ENCODE assay signal across 8 cellular contexts in the genomic region with DNA sequence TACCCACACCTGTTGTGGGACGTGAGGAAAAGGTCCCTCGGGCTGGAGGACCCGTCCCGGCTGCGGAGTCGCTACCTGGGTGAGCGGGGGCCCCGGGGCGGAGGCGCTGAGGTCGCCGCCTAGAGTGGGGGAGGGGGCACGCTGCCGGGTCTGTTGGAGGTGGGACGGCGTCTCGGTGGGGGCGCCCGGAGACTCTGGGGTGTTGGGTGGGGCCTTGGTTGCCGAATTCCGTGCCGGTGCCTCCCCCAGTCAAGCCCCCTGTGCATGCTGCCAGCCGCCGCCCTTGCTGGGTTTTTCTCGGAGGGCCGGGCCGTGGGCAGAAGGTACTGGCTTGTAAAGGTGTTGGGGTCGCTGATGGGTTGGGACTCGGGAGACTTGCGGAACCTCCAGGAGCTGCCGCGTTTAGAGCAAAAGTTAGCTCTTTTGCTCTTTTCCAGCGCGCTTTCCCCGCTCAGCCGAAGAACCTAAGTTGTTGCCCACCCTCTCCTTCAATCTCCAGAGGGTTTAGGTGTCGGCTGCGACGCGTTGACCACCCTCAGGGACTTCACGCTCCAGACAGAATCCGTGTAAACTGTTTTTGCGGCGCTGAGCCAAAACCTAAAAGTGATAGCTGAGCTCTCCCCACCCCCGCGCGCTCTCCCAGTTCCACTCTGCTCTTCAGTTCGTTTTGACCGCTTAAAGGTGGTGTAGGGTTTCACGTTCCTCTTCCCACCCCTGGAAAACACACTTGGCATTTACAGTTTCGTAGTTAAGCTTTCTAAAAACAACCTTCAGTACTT. TPM values are rescaled to one million over a fixed set of nuclear protein-coding genes. Genes with fewer than 3 reads are reported as not detected.
DNase-seq lines count a peak whose midpoint lies in the region; ATAC-seq and TF ChIP-seq lines count a peak whose summit lies in the region.

A gene (minus strand): TSS at position 143 of the 779 bp plus-strand sequence. CDS start 1,231 bp downstream, outside the sequence.

- DNase-seq in G401 (ENCODE audit: low spot score) (peak; percentile 60), NCI-H128 (lab: John Stamatoyannopoulos, UW; ENCODE audit: unreplicated experiment) (peak; percentile 66), astrocyte of the cerebellum (ENCODE audit: low read depth) (peak; percentile 53), hepatocyte (ENCODE audit: low spot score) (peak; percentile 78), retinal pigment epithelial cell (ENCODE audit: low read depth) (no peak)

- H2AFZ ChIP-seq in hepatocyte: peak within 1 kb of the TSS; percentile 82

- H3K4me1 Mint-ChIP-seq in T-helper 1 cell treated with Interleukin-12 subunit alpha and Interleukin-12 subunit beta and Interleukin-4 antibody, amounts not matched to agents 30 μg/mL and 1 μg/mL, for 36 hours (ENCODE audit: low read depth): peaks cover 26% of the 10 kb centered on the region

- H3K9me3 Mint-ChIP-seq in T-helper 1 cell treated with Interleukin-12 subunit alpha and Interleukin-12 subunit beta and Interleukin-4 antibody, amounts not matched to agents 30 μg/mL and 1 μg/mL, for 36 hours: no peaks in the 10 kb centered on the region

- peaks cover 84% of the 10 kb centered on the region for H3K79me2 ChIP-seq in hepatocyte

- H3K36me3 ChIP-seq in hepatocyte (replicated peaks; ENCODE audit: insufficient read depth, low read depth): no peaks in the 10 kb centered on the region

- no peaks in the 10 kb centered on the region for H3K9me2 ChIP-seq in hepatocyte (replicated peaks; ENCODE audit: insufficient read depth)

- no peaks in the 10 kb centered on the region for H3K27me3 ChIP-seq in hepatocyte

- H3K4me3 ChIP-seq in astrocyte of the cerebellum (ENCODE audit: low read depth, low read length) (peak within 1 kb of the TSS; percentile 79), hepatocyte (peak within 1 kb of the TSS; percentile 97), retinal pigment epithelial cell (ENCODE audit: low read length) (peak within 1 kb of the TSS; percentile 89)

- H3K4me1 ChIP-seq in hepatocyte (ENCODE audit: insufficient read depth): peaks cover 16% of the 10 kb centered on the region

- H3K4me2 ChIP-seq in hepatocyte: peak within 1 kb of the TSS; percentile 78

- no peaks in the 10 kb centered on the region for H3K27me3 Mint-ChIP-seq in T-helper 1 cell treated with Interleukin-12 subunit alpha and Interleukin-12 subunit beta and Interleukin-4 antibody, amounts not matched to agents 30 μg/mL and 1 μg/mL, for 36 hours (ENCODE audit: low read depth)

- peaks cover 21% of the 10 kb centered on the region for H4K20me1 ChIP-seq in hepatocyte (ENCODE audit: insufficient read depth, poor library complexity, severe bottlenecking)

- peak within 1 kb of the TSS; percentile 98 for H3K27ac Mint-ChIP-seq in T-helper 1 cell treated with Interleukin-12 subunit alpha and Interleukin-12 subunit beta and Interleukin-4 antibody, amounts not matched to agents 30 μg/mL and 1 μg/mL, for 36 hours

- in situ Hi-C loops in G401 (cut with HindIII; ENCODE audit: low sequenced_read_pairs) (no loop called here), astrocyte of the cerebellum (cut with HindIII; ENCODE audit: low sequenced_read_pairs) (no loop called here)

- TF ChIP-seq CTCF in astrocyte of the cerebellum (IDR thresholded peaks at IDR 0.05; ENCODE audit: low read depth, low read length, missing control alignments) (no peak), hepatocyte (IDR thresholded peaks at IDR 0.05; ENCODE audit: poor library complexity) (no peak), retinal pigment epithelial cell (conservative IDR thresholded peaks at IDR 0.05; ENCODE audit: low read depth, low read length) (no peak)

- peak within 1 kb of the TSS; percentile 99 for H3K27ac ChIP-seq in hepatocyte

- H3K36me3 Mint-ChIP-seq in T-helper 1 cell treated with Interleukin-12 subunit alpha and Interleukin-12 subunit beta and Interleukin-4 antibody, amounts not matched to agents 30 μg/mL and 1 μg/mL, for 36 hours (ENCODE audit: low read depth): peaks cover 7% of the 10 kb centered on the region

- WGBS in hepatocyte (ENCODE audit: low lambda C conversion rate, missing lambda C conversion rate): under 1% methylated on average over 38 of the region's 51 CpGs

- peak within 1 kb of the TSS; percentile 96 for H3K4me3 Mint-ChIP-seq in T-helper 1 cell treated with Interleukin-12 subunit alpha and Interleukin-12 subunit beta and Interleukin-4 antibody, amounts not matched to agents 30 μg/mL and 1 μg/mL, for 36 hours

- H3K9me3 ChIP-seq in hepatocyte (ENCODE audit: low read depth): no peaks in the 10 kb centered on the region

- peak; percentile 6 for ATAC-seq in HG02571 (IDR thresholded peaks at IDR 0.05; ENCODE audit: unreplicated experiment)
- no peak for ATAC-seq in GM18858 (IDR thresholded peaks at IDR 0.05; ENCODE audit: unreplicated experiment)

RNA-seq across cellular contexts. Expression of the gene that starts here (rescaled TPM):
- 67.2 and 72.8 TPM in 2 replicates for total RNA-seq in G401 (2014; rRNA removed; shearing (Covaris generic))
- total RNA-seq in hepatocyte: 137 and 170 TPM in 2 replicates
- polyA plus RNA-seq in hepatocyte: 188 and 215 TPM in 2 replicates
